36 cellular contexts compared by ENCODE assay signal in the genomic region with DNA sequence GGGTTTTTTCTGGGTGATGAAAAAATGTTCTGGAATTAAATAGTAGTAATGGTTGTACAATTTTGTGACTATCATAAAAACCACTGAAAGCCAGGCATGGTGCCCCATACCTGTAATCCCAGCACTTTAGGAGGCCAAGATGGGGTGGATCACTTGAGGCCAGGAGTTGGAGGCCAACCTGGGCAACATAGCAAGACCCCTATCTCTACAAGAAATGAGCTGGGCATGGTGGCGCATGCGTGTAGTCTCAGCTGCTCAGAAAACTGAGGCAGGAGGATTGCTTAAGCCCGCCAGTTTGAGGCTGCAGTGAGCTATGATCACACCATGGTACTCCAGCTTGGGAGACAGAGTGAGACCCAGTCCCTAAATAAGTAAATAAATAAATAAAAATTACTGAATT.
"Had no signal": no experiment of that assay in that cellular context is flagged by ENCODE, and none has a peak within 500 bp of the region (broad histone marks: within the 10 kb centered on the region; RNA-seq: fewer than 3 reads in every experiment).

No MANE protein-coding gene starts in this region.

- H3K27ac ChIP-seq: adrenal gland, body of pancreas, brain microvascular endothelial cell, breast epithelium, VCaP had no signal

- H3K9me3 ChIP-seq: adrenal gland, body of pancreas, breast epithelium had no signal

- H3K27me3 Mint-ChIP-seq: activated CD4-positive, alpha-beta memory T cell treated with anti-CD3 and anti-CD28 coated beads, Interleukin-2, amount 10 ng/mL, durations not matched to agents 7 days and 5 days; activated CD4-positive, alpha-beta T cell treated with anti-CD3 and anti-CD28 coated beads for 36 hours; activated CD4-positive, alpha-beta T cell treated with anti-CD3 and anti-CD28 coated beads, Interleukin-2, amount 10 ng/mL, durations not matched to agents 7 days and 5 days; activated CD8-positive, alpha-beta memory T cell treated with anti-CD3 and anti-CD28 coated beads, Interleukin-2, amount 10 ng/mL, durations not matched to agents 7 days and 5 days; activated naive CD8-positive, alpha-beta T cell treated with anti-CD3 and anti-CD28 coated beads for 36 hours; activated T-cell treated with anti-CD3 and anti-CD28 coated beads, Interleukin-2, amount 50 U/mL, for 24 hours; T-cell had no signal

- DNase-seq: activated CD4-positive, alpha-beta memory T cell treated with anti-CD3 and anti-CD28 coated beads, Interleukin-2, amount 10 ng/mL, durations not matched to agents 7 days and 5 days; activated CD4-positive, alpha-beta T cell treated with anti-CD3 and anti-CD28 coated beads for 1 hour; activated CD4-positive, alpha-beta T cell treated with anti-CD3 and anti-CD28 coated beads for 36 hours; activated CD4-positive, alpha-beta T cell treated with anti-CD3 and anti-CD28 coated beads for 48 hours; activated CD4-positive, alpha-beta T cell treated with anti-CD3 and anti-CD28 coated beads, Interleukin-2, amount 10 ng/mL, durations not matched to agents 7 days and 5 days; activated CD4-positive, alpha-beta T cell treated with anti-CD3 and anti-CD28 coated beads, Interleukin-2, amount 50 U/mL, for 48 hours; activated CD4-positive, CD25-positive, alpha-beta regulatory T cell; activated CD8-positive, alpha-beta memory T cell treated with anti-CD3 and anti-CD28 coated beads for 24 hours; activated CD8-positive, alpha-beta memory T cell treated with anti-CD3 and anti-CD28 coated beads, Interleukin-2, amount 10 ng/mL, durations not matched to agents 7 days and 5 days; activated CD8-positive, alpha-beta memory T cell treated with anti-CD3 and anti-CD28 coated beads, Interleukin-2, amount 50 U/mL, for 48 hours; activated CD8-positive, alpha-beta T cell treated with anti-CD3 and anti-CD28 coated beads, Interleukin-2, amount 10 ng/mL, durations not matched to agents 7 days and 5 days; activated effector memory CD4-positive, alpha-beta T cell treated with Interleukin-2 at 50 U/mL for 16 hours; activated gamma-delta T cell treated with Interleukin-2 at 50 U/mL for 16 hours; activated naive CD4-positive, alpha-beta T cell; activated naive CD4-positive, alpha-beta T cell treated with anti-CD3 and anti-CD28 coated beads for 36 hours; activated naive CD4-positive, alpha-beta T cell treated with anti-CD3 and anti-CD28 coated beads, Interleukin-2, amount 50 U/mL, for 16 hours; activated naive CD8-positive, alpha-beta T cell treated with anti-CD3 and anti-CD28 coated beads for 36 hours; activated T-cell treated with anti-CD3 and anti-CD28 coated beads, Interleukin-2, amount 50 U/mL, for 24 hours; activated T-cell treated with anti-CD3 and anti-CD28 coated beads, Interleukin-2, amount 50 U/mL, for 48 hours; adrenal gland; amniotic stem cell; aorta; body of pancreas; brain microvascular endothelial cell; central memory CD4-positive, alpha-beta T cell; T-cell; T-helper 2 cell; T-helper 9 cell had no signal

- H3K4me1 Mint-ChIP-seq: activated CD4-positive, alpha-beta memory T cell treated with anti-CD3 and anti-CD28 coated beads, Interleukin-2, amount 10 ng/mL, durations not matched to agents 7 days and 5 days had no signal

- H3K4me1 ChIP-seq: body of pancreas, breast epithelium had no signal

- H3K4me3 Mint-ChIP-seq: activated CD4-positive, alpha-beta memory T cell treated with anti-CD3 and anti-CD28 coated beads, Interleukin-2, amount 10 ng/mL, durations not matched to agents 7 days and 5 days; activated CD4-positive, alpha-beta T cell treated with anti-CD3 and anti-CD28 coated beads for 36 hours; activated CD4-positive, alpha-beta T cell treated with anti-CD3 and anti-CD28 coated beads, Interleukin-2, amount 10 ng/mL, durations not matched to agents 7 days and 5 days; activated CD8-positive, alpha-beta memory T cell treated with anti-CD3 and anti-CD28 coated beads, Interleukin-2, amount 10 ng/mL, durations not matched to agents 7 days and 5 days; activated CD8-positive, alpha-beta T cell treated with anti-CD3 and anti-CD28 coated beads, Interleukin-2, amount 10 ng/mL, durations not matched to agents 7 days and 5 days; activated naive CD4-positive, alpha-beta T cell treated with anti-CD3 and anti-CD28 coated beads for 36 hours; activated naive CD8-positive, alpha-beta T cell treated with anti-CD3 and anti-CD28 coated beads for 36 hours; activated T-cell treated with anti-CD3 and anti-CD28 coated beads, Interleukin-2, amount 50 U/mL, for 24 hours; T-cell; T-helper 2 cell treated with Interferon-gamma antibody and Interleukin-4, amounts not matched to agents 5 μg/mL and 100 μg/mL, for 36 hours had no signal

- H3K27me3 ChIP-seq: adrenal gland, body of pancreas, brain microvascular endothelial cell, breast epithelium had no signal

- FAIRE-seq: astrocyte, TTC549 had no signal

- H3K4me3 ChIP-seq: adrenal gland, body of pancreas, breast epithelium had no signal

- H3K36me3 ChIP-seq: adrenal gland, brain microvascular endothelial cell, breast epithelium had no signal

- H3K27ac Mint-ChIP-seq: activated CD4-positive, alpha-beta memory T cell treated with anti-CD3 and anti-CD28 coated beads, Interleukin-2, amount 10 ng/mL, durations not matched to agents 7 days and 5 days; activated CD4-positive, alpha-beta T cell treated with anti-CD3 and anti-CD28 coated beads for 36 hours; activated CD4-positive, alpha-beta T cell treated with anti-CD3 and anti-CD28 coated beads, Interleukin-2, amount 10 ng/mL, durations not matched to agents 7 days and 5 days; activated CD8-positive, alpha-beta memory T cell treated with anti-CD3 and anti-CD28 coated beads, Interleukin-2, amount 10 ng/mL, durations not matched to agents 7 days and 5 days; activated CD8-positive, alpha-beta T cell treated with anti-CD3 and anti-CD28 coated beads, Interleukin-2, amount 10 ng/mL, durations not matched to agents 7 days and 5 days; activated naive CD4-positive, alpha-beta T cell treated with anti-CD3 and anti-CD28 coated beads for 36 hours; activated naive CD4-positive, alpha-beta T cell treated with anti-CD3 and anti-CD28 coated beads, Interleukin-2, amount 50 U/mL, for 72 hours; activated naive CD8-positive, alpha-beta T cell treated with anti-CD3 and anti-CD28 coated beads for 36 hours; activated T-cell treated with anti-CD3 and anti-CD28 coated beads, Interleukin-2, amount 50 U/mL, for 24 hours; activated T-helper 2 cell treated with anti-CD3 and anti-CD28 coated beads, Interferon-gamma antibody, Interleukin-2, Interleukin-4, amounts not matched to agents 10 μg/mL and 5 μg/mL and 100 μg/mL, durations not matched to agents 14 hours and 24 hours and 36 hours; T-cell; T-helper 2 cell treated with Interferon-gamma antibody and Interleukin-4, amounts not matched to agents 5 μg/mL and 100 μg/mL, for 36 hours had no signal

- ATAC-seq: activated CD4-positive, alpha-beta T cell treated with anti-CD3 and anti-CD28 coated beads for 36 hours; activated CD4-positive, CD25-positive, alpha-beta regulatory T cell treated with anti-CD3 and anti-CD28 coated beads, Interleukin-2, amount 50 U/mL, for 24 hours; activated CD8-positive, alpha-beta memory T cell treated with anti-CD3 and anti-CD28 coated beads, Interleukin-2, amount 10 ng/mL, durations not matched to agents 7 days and 5 days; activated CD8-positive, alpha-beta T cell treated with anti-CD3 and anti-CD28 coated beads, Interleukin-2, amount 10 ng/mL, durations not matched to agents 7 days and 5 days; activated naive CD4-positive, alpha-beta T cell treated with anti-CD3 and anti-CD28 coated beads, Interleukin-2, amount 50 U/mL, for 72 hours; body of pancreas; T-cell had no signal
